Comparison of ENCODE assay signal across 16 cellular contexts in the genomic region with DNA sequence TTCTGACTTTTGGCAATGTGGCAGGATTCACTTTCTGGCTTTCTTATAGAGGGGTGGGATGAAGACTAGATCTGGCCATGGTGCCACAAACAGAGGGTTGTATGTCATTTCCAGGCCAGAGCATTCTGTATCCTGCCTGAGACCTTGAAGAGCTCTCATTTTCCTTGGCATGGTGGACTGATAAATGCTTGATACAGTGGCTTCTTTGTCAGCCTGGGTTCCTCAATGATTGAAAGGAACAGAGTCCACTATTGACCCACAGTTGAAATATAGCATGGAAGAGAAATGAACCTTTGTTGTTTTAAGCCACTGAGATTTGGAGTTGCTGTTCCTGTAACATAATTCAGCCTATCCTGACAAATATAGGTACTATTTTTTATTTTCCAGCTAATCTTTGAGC.
DNase-seq lines count a peak whose midpoint lies in the region; ATAC-seq and TF ChIP-seq lines count a peak whose summit lies in the region.
"Had no signal": no experiment of that assay in that cellular context is flagged by ENCODE, and none has a peak within 500 bp of the region (broad histone marks: within the 10 kb centered on the region; RNA-seq: fewer than 3 reads in every experiment).

No MANE protein-coding gene starts in this region.

- H3K4me1 Mint-ChIP-seq in natural killer cell: peaks cover 9 to 14% of the 10 kb centered on the region in 2 donors

- no peak overlapping the region for H3K4me3 ChIP-seq in liver (ENCODE audit: low read depth in 1 of 3, low read length in 3 of 3)
- H3K4me3 ChIP-seq in effector memory CD4-positive, alpha-beta T cell (ENCODE audit: insufficient read depth, low read depth, low read length, poor library complexity, severe bottlenecking): no peak overlapping the region
- H3K4me3 ChIP-seq: A549 had no signal

- no peaks in the 10 kb centered on the region for H3K27me3 Mint-ChIP-seq in natural killer cell (ENCODE audit: low read depth in 2 of 2)
- H3K27me3 Mint-ChIP-seq: CD4-positive, alpha-beta memory T cell had no signal

- peaks cover 0 to 3% (median 0%) of the 10 kb centered on the region in 4 donors for H3K4me1 ChIP-seq in liver (ENCODE audit: control insufficient read depth in 4 of 4, insufficient read depth in 4 of 4, low read length in 3 of 4)
- no peaks in the 10 kb centered on the region for H3K4me1 ChIP-seq in effector memory CD4-positive, alpha-beta T cell (ENCODE audit: control insufficient read depth, insufficient read depth, low read length, poor library complexity, severe bottlenecking)
- H3K4me1 ChIP-seq: A549, BE2C had no signal

- intact Hi-C loops in posterior vena cava (cut with DNase I) (no loop called here), natural killer cell (cut with micrococcal nuclease) (no loop called here)

- H3K9me3 Mint-ChIP-seq in natural killer cell: peaks cover 0 to 2% of the 10 kb centered on the region in 2 donors

- no peaks in the 10 kb centered on the region for H3K9me3 ChIP-seq in liver (ENCODE audit: control insufficient read depth in 4 of 4, low read length in 3 of 4)
- H3K9me3 ChIP-seq in effector memory CD4-positive, alpha-beta T cell (ENCODE audit: control insufficient read depth, low read length): no peaks in the 10 kb centered on the region
- H3K9me3 ChIP-seq: A549, BE2C had no signal

- no peaks in the 10 kb centered on the region for H3K36me3 Mint-ChIP-seq in natural killer cell
- H3K36me3 Mint-ChIP-seq: CD4-positive, alpha-beta memory T cell had no signal

- H3K27me3 ChIP-seq in liver (ENCODE audit: control insufficient read depth in 4 of 4, insufficient read depth in 4 of 4, low read length in 3 of 4): no peaks in the 10 kb centered on the region
- H3K27me3 ChIP-seq in effector memory CD4-positive, alpha-beta T cell (replicated peaks; ENCODE audit: control insufficient read depth, insufficient read depth, low read length, poor library complexity, severe bottlenecking): no peaks in the 10 kb centered on the region
- H3K27me3 ChIP-seq: BE2C had no signal

- no peak overlapping the region for H3K27ac Mint-ChIP-seq in natural killer cell
- H3K27ac Mint-ChIP-seq: CD4-positive, alpha-beta memory T cell had no signal

- no peak overlapping the region for H3K4me3 Mint-ChIP-seq in natural killer cell
- H3K4me3 Mint-ChIP-seq: CD4-positive, alpha-beta memory T cell had no signal

- no peak overlapping the region for H3K9ac ChIP-seq in liver (ENCODE audit: low read depth in 1 of 2, low read length in 2 of 2)

- TF ChIP-seq CTCF in liver (IDR thresholded peaks at IDR 0.05; ENCODE audit: low read depth, low read length, missing input control): no peak
- no peak for TF ChIP-seq CTCF in natural killer cell (IDR thresholded peaks at IDR 0.05)

- DNase-seq in HuH-7.5 (ENCODE audit: low spot score) (peak; percentile 18), epidermal melanocyte (ENCODE audit: insufficient read length, low spot score) (peak; percentile 40), posterior vena cava (ENCODE audit: low spot score) (no peak), natural killer cell (no peak), OCI-M2 (lab: John Stamatoyannopoulos, UW; ENCODE audit: unreplicated experiment) (no peak)
- no peak for DNase-seq in effector memory CD4-positive, alpha-beta T cell
- DNase-seq: BE2C; CD4-positive, alpha-beta memory T cell; COR-L47; DMS153; DMS79 treated with DMSO at 0.1 percent for 48 hours; EL had no signal

- no peaks in the 10 kb centered on the region for H3K36me3 ChIP-seq in liver (ENCODE audit: control insufficient read depth in 4 of 4, insufficient read depth in 3 of 4, low read depth in 1 of 4, low read length in 3 of 4)
- no peaks in the 10 kb centered on the region for H3K36me3 ChIP-seq in effector memory CD4-positive, alpha-beta T cell (ENCODE audit: control insufficient read depth, insufficient read depth, low read length)
- H3K36me3 ChIP-seq: BE2C had no signal

- ATAC-seq in natural killer cell: no peak
- ATAC-seq: A549, HCT116 had no signal

- H3K27ac ChIP-seq in liver (ENCODE audit: low read depth in 1 of 2, low read length in 2 of 2): no peak overlapping the region
- no peak overlapping the region for H3K27ac ChIP-seq in effector memory CD4-positive, alpha-beta T cell (ENCODE audit: insufficient read depth, low read length, poor library complexity, severe bottlenecking)
- H3K27ac ChIP-seq: A549, C4-2B had no signal

- TF ChIP-seq RAD21 in liver (IDR thresholded peaks at IDR 0.05): no peak

TF ChIP-seq in liver, 16 proteins besides CTCF, POLR2A, EP300 and RAD21:
- TF ChIP-seq FOXA1 (IDR thresholded peaks at IDR 0.05): no peak
- TF ChIP-seq NR2F2 (IDR thresholded peaks at IDR 0.05): no peak
- TF ChIP-seq HNF4A (conservative IDR thresholded peaks at IDR 0.05): peak; percentile 26 to 41
- TF ChIP-seq YY1 (IDR thresholded peaks at IDR 0.05): no peak

Comparison
In these comparisons a context has a peak if more than half of its experiments do, and no peak if none do; other contexts are left out.
1. DNase-seq: peak in HuH-7.5 (single experiment) and epidermal melanocyte (single experiment); none in posterior vena cava (single experiment), natural killer cell (single experiment), OCI-M2 (single experiment) and effector memory CD4-positive, alpha-beta T cell (0 of 3).